7 cellular contexts compared by ENCODE assay signal in genomic region chr17:79778504-79779087, GRCh38.
DNase-seq lines count a peak whose midpoint lies in the region; ATAC-seq and TF ChIP-seq lines count a peak whose summit lies in the region.

No MANE protein-coding gene starts in this region.

- DNase-seq in WERI-Rb-1 (peak; percentile 62), iPS DF 6.9 (ENCODE audit: low read depth, low spot score) (no peak)
- no peak for DNase-seq in stimulated activated CD4-positive, alpha-beta T cell treated with anti-CD3 and anti-CD28 coated beads, Interleukin-4, amount 100 ng/mL, for 4 hours

- H3K4me3 ChIP-seq in GM12875 (ENCODE audit: low read depth, low read length) (peak overlapping the region; percentile 6), WERI-Rb-1 (ENCODE audit: low read depth, low read length) (peak overlapping the region; percentile 96), iPS DF 6.9 (ENCODE audit: low read length) (peak overlapping the region; percentile 99), subcutaneous abdominal adipose tissue (ENCODE audit: low read depth in 1 of 5, low read length in 5 of 5) (peak overlapping the region in 4 of 5 donors; percentile 47 to 64 (median 55))

- H3K27ac ChIP-seq in WERI-Rb-1 (peak overlapping the region; percentile 97), iPS DF 6.9 (ENCODE audit: low read length) (no peak overlapping the region), subcutaneous abdominal adipose tissue (ENCODE audit: low read depth, low read length) (no peak overlapping the region)

- TF ChIP-seq CTCF in GM12875 (IDR thresholded peaks at IDR 0.05; ENCODE audit: borderline replicate concordance, insufficient read depth, low read depth, low read length) (no peak), WERI-Rb-1 (IDR thresholded peaks at IDR 0.05; ENCODE audit: low read depth, low read length) (no peak)

- WGBS in iPS DF 6.9 (ENCODE audit: insufficient coverage, insufficient read length) = no CpG with 5 or more reads among the region's 49 CpGs

- H3K9me3 ChIP-seq in WERI-Rb-1 (ENCODE audit: severe bottlenecking) (no peaks in the 10 kb centered on the region), iPS DF 6.9 (ENCODE audit: control insufficient read depth, insufficient read depth, low read length) (no peaks in the 10 kb centered on the region), subcutaneous abdominal adipose tissue (ENCODE audit: control insufficient read depth in 5 of 5, low read length in 5 of 5) (no peaks in the 10 kb centered on the region)

- H3K4me1 ChIP-seq in iPS DF 6.9 (ENCODE audit: control insufficient read depth, insufficient read depth, low read length) (peaks cover 1% of the 10 kb centered on the region; the same call in 1 of the 2 replicates), subcutaneous abdominal adipose tissue (ENCODE audit: control insufficient read depth in 5 of 5, insufficient read depth in 5 of 5, low read length in 5 of 5) (peaks cover 2 to 26% (median 15%) of the 10 kb centered on the region in 5 donors)

- H3K27me3 ChIP-seq in WERI-Rb-1 (ENCODE audit: insufficient read depth, low read depth, severe bottlenecking) (no peaks in the 10 kb centered on the region), iPS DF 6.9 (ENCODE audit: control insufficient read depth, insufficient read depth, low read length) (no peaks in the 10 kb centered on the region), subcutaneous abdominal adipose tissue (ENCODE audit: control insufficient read depth in 5 of 5, insufficient read depth in 4 of 5, low read length in 5 of 5) (peaks cover 27 to 64% (median 33%) of the 10 kb centered on the region in 5 donors)

- H3K36me3 ChIP-seq in WERI-Rb-1 (peaks cover 50% of the 10 kb centered on the region), iPS DF 6.9 (ENCODE audit: control insufficient read depth, insufficient read depth, low read length) (peaks cover 28% of the 10 kb centered on the region), subcutaneous abdominal adipose tissue (ENCODE audit: control insufficient read depth in 5 of 5, insufficient read depth in 5 of 5, low read length in 5 of 5) (no peaks in the 10 kb centered on the region)

- ATAC-seq in HG03520 (IDR thresholded peaks at IDR 0.05; ENCODE audit: unreplicated experiment) = peak; percentile 15
- ATAC-seq in activated CD4-positive, CD25-positive, alpha-beta regulatory T cell treated with anti-CD3 and anti-CD28 coated beads, Interleukin-2, amount 50 U/mL, for 24 hours = no peak

- H3K9ac ChIP-seq in subcutaneous abdominal adipose tissue (ENCODE audit: low read length in 5 of 5) = no peak overlapping the region

Comparison
In these comparisons a context has a peak if more than half of its experiments do, and no peak if none do; other contexts are left out.
1. H3K4me3 ChIP-seq: peak in every context shown above with its lines; median percentile 99 in iPS DF 6.9; 96 in WERI-Rb-1; 55 in subcutaneous abdominal adipose tissue; 6 in GM12875.